ENCODE assay signal across 12 cellular contexts in the genomic region with DNA sequence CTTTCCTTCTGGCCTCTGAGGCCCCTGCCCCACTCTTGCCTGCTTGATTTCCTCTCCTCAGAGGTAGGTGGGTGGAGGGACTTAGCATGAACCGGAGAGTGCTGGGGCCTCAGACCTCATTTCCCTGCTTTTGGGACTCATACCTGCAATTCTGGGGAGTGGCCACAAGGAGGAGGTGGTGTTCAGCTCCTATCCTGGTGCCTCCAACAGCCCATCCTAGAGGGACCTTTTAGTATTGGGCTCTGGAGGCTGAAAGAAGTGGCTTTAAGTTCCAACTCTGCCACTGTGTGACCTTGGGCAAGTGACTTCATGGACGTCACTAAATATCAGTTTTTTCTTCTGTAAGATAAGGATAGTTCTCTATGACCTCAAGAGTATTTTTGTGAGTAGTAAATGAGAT.
DNase-seq lines count a peak whose midpoint lies in the region; ATAC-seq and TF ChIP-seq lines count a peak whose summit lies in the region.
"Had no signal": no experiment of that assay in that cellular context is flagged by ENCODE, and none has a peak within 500 bp of the region (broad histone marks: within the 10 kb centered on the region; RNA-seq: fewer than 3 reads in every experiment).

No MANE protein-coding gene starts in this region.

- peak overlapping the region; percentile 58 for H3K27ac Mint-ChIP-seq in activated T-helper 17 cell treated with anti-CD3 and anti-CD28 coated beads, Interleukin-2, amount 50 U/mL, for 72 hours

- H3K27me3 Mint-ChIP-seq in activated T-helper 17 cell treated with anti-CD3 and anti-CD28 coated beads, Interleukin-2, amount 50 U/mL, for 72 hours, result peaks cover 4% of the 10 kb centered on the region

- no peak overlapping the region for H3K4me3 ChIP-seq in HFF-Myc (replicated peaks; ENCODE audit: low read depth, low read length)
- H3K4me3 ChIP-seq: uterus had no signal

- DNase-seq in CD1c-positive myeloid dendritic cell (ENCODE audit: extremely low spot score) (peak; percentile 4), HFF-Myc (ENCODE audit: extremely low read depth, low read depth) (no peak), islet precursor cell (peak; percentile 51), GM13976 (ENCODE audit: low spot score) (no peak), T-helper 2 cell (no peak)
- DNase-seq in stimulated activated CD4-positive, alpha-beta T cell treated with anti-CD3 and anti-CD28 coated beads, Interleukin-4, amount 100 ng/mL, for 1 hour, result no peak
- DNase-seq: activated CD4-positive, alpha-beta T cell treated with anti-CD3 and anti-CD28 coated beads for 4 hours; MV-4-11; uterus had no signal

- TF ChIP-seq CTCF in HFF-Myc (IDR thresholded peaks at IDR 0.05; ENCODE audit: low read depth, low read length, missing control alignments) (peak; percentile 60), GM13976 (IDR thresholded peaks at IDR 0.05; ENCODE audit: borderline replicate concordance, control extremely low read depth, extremely low read depth, insufficient read depth, missing control alignments) (no peak)

- ATAC-seq in activated T-helper 17 cell treated with anti-CD3 and anti-CD28 coated beads, Interleukin-2, amount 50 U/mL, for 72 hours (replicated peaks), result no peak
- ATAC-seq in GM18858 (IDR thresholded peaks at IDR 0.05; ENCODE audit: unreplicated experiment), result no peak
- ATAC-seq: naive thymus-derived CD8-positive, alpha-beta T cell had no signal

- peaks cover 15% of the 10 kb centered on the region for H3K4me1 Mint-ChIP-seq in activated T-helper 17 cell treated with anti-CD3 and anti-CD28 coated beads, Interleukin-2, amount 50 U/mL, for 72 hours

- no peaks in the 10 kb centered on the region for H3K36me3 Mint-ChIP-seq in activated T-helper 17 cell treated with anti-CD3 and anti-CD28 coated beads, Interleukin-2, amount 50 U/mL, for 72 hours (ENCODE audit: low read depth)

- H3K9me3 Mint-ChIP-seq in activated T-helper 17 cell treated with anti-CD3 and anti-CD28 coated beads, Interleukin-2, amount 50 U/mL, for 72 hours, result peaks cover 10% of the 10 kb centered on the region

- in situ Hi-C loops in GM13976 (cut with MboI; ENCODE audit: low sequenced_read_pairs, unreplicated experiment), result no loop called here

- no peak overlapping the region for H3K4me3 Mint-ChIP-seq in activated T-helper 17 cell treated with anti-CD3 and anti-CD28 coated beads, Interleukin-2, amount 50 U/mL, for 72 hours
- H3K4me3 Mint-ChIP-seq: naive thymus-derived CD8-positive, alpha-beta T cell had no signal

Comparison
In these comparisons a context has a peak if more than half of its experiments do, and no peak if none do; other contexts are left out.
1. DNase-seq: peak in CD1c-positive myeloid dendritic cell (single experiment) and islet precursor cell (single experiment); none in HFF-Myc (single experiment), stimulated activated CD4-positive, alpha-beta T cell treated with anti-CD3 and anti-CD28 coated beads, Interleukin-4, amount 100 ng/mL, for 1 hour (single experiment), GM13976 (single experiment) and T-helper 2 cell (0 of 5).